In the genomic region with DNA sequence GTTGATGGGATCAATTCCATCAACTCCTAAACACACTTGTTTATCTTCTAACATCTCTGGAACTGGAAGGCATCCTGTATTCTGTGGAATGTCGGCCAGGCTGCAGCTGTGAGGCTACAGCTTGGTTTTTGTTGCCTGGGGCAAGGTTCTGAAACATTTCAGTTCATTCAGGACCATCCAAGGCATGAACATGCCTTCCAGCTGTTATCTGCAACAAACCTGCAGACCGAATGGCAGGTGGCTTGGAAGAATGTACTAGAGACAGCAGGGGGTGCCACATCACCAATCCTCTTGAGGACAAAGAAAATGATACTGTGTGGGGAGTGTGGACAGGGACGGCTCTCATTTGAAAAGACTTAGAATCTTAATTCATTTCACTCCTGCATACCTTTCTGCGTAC, we compare ENCODE assay signal across 8 cellular contexts. TPM values are rescaled to one million over a fixed set of nuclear protein-coding genes. Genes with fewer than 3 reads are reported as not detected.
DNase-seq lines count a peak whose midpoint lies in the region; ATAC-seq and TF ChIP-seq lines count a peak whose summit lies in the region.

No MANE protein-coding gene starts in this region.

- H3K4me1 ChIP-seq in adrenal gland (replicated peaks in 1 of 2) (no peaks in the 10 kb centered on the region), right lobe of liver (no peaks in the 10 kb centered on the region), esophagus squamous epithelium (no peaks in the 10 kb centered on the region)

- no peak overlapping the region for H3K4me3 Mint-ChIP-seq in activated CD4-positive, alpha-beta T cell treated with anti-CD3 and anti-CD28 coated beads, Interleukin-2, amount 10 ng/mL, durations not matched to agents 24 days and 14 days

- no peaks in the 10 kb centered on the region for H3K36me3 Mint-ChIP-seq in activated CD4-positive, alpha-beta T cell treated with anti-CD3 and anti-CD28 coated beads, Interleukin-2, amount 10 ng/mL, durations not matched to agents 24 days and 14 days (ENCODE audit: low read depth)

- DNase-seq in activated CD4-positive, alpha-beta T cell treated with anti-CD3 and anti-CD28 coated beads, Interleukin-2, amount 10 ng/mL, durations not matched to agents 24 days and 14 days = peak; percentile 69
- no peak for DNase-seq in activated CD4-positive, alpha-beta T cell treated with anti-CD3 and anti-CD28 coated beads, Interleukin-2, amount 50 U/mL, for 4 hours
- peak; percentile 13 to 20 for DNase-seq in NCI-H187 (lab: John Stamatoyannopoulos, UW)
- DNase-seq in adrenal gland = peak in 2 of 7 donors; percentile 30 to 64
- no peak for DNase-seq in right lobe of liver
- no peak for DNase-seq in cerebellum (ENCODE audit: low spot score)
- DNase-seq in H4 (ENCODE audit: low spot score) = no peak
- DNase-seq in esophagus squamous epithelium (lab: John Stamatoyannopoulos, UW) = no peak

- intact Hi-C loops in activated CD4-positive, alpha-beta T cell treated with anti-CD3 and anti-CD28 coated beads, Interleukin-2, amount 10 ng/mL, durations not matched to agents 24 days and 14 days (cut with micrococcal nuclease) = no loop called here
- intact Hi-C loops in adrenal gland (cut with DNase I) = no loop called here
- intact Hi-C loops in right lobe of liver (cut with DNase I) = no loop called here
- intact Hi-C loops in esophagus squamous epithelium (cut with DNase I) = no loop called here

- H3K9me3 Mint-ChIP-seq in activated CD4-positive, alpha-beta T cell treated with anti-CD3 and anti-CD28 coated beads, Interleukin-2, amount 10 ng/mL, durations not matched to agents 24 days and 14 days = no peaks in the 10 kb centered on the region

- H3K4me1 Mint-ChIP-seq in activated CD4-positive, alpha-beta T cell treated with anti-CD3 and anti-CD28 coated beads, Interleukin-2, amount 10 ng/mL, durations not matched to agents 24 days and 14 days = peaks cover 6% of the 10 kb centered on the region

- no peak overlapping the region for H3K4me3 ChIP-seq in adrenal gland
- no peak overlapping the region for H3K4me3 ChIP-seq in right lobe of liver
- H3K4me3 ChIP-seq in esophagus squamous epithelium = no peak overlapping the region

- H3K27me3 ChIP-seq in adrenal gland (no peaks in the 10 kb centered on the region), right lobe of liver (no peaks in the 10 kb centered on the region), esophagus squamous epithelium (peaks cover 0 to 19% (median 0%) of the 10 kb centered on the region in 4 donors)

- 28 to 39% (median 35%) methylated on average over 4 of the region's 4 CpGs for WGBS in adrenal gland, 4 donors
- 30% methylated on average over 4 of the region's 4 CpGs for WGBS in right lobe of liver (ENCODE audit: insufficient coverage, low coverage, low lambda C conversion rate, missing lambda C conversion rate)
- 34 to 37% methylated on average over 4 of the region's 4 CpGs for WGBS in esophagus squamous epithelium, 2 donors

- H3K27ac ChIP-seq in adrenal gland = no peak overlapping the region
- H3K27ac ChIP-seq in right lobe of liver = no peak overlapping the region
- no peak overlapping the region for H3K27ac ChIP-seq in esophagus squamous epithelium

- ATAC-seq in right lobe of liver = peak in 3 of 4 donors; percentile 38 to 64 (median 46)

- H3K9me3 ChIP-seq in adrenal gland (replicated peaks in 1 of 3) (no peaks in the 10 kb centered on the region), right lobe of liver (no peaks in the 10 kb centered on the region), esophagus squamous epithelium (peaks cover 0 to 7% (median 0%) of the 10 kb centered on the region in 3 donors)

- peaks cover 20% of the 10 kb centered on the region for H3K27me3 Mint-ChIP-seq in activated CD4-positive, alpha-beta T cell treated with anti-CD3 and anti-CD28 coated beads, Interleukin-2, amount 10 ng/mL, durations not matched to agents 24 days and 14 days

- no peak for TF ChIP-seq POLR2A in adrenal gland (IDR thresholded peaks at IDR 0.05)
- TF ChIP-seq POLR2A in right lobe of liver (IDR thresholded peaks at IDR 0.05) = no peak
- no peak for TF ChIP-seq POLR2A in esophagus squamous epithelium (IDR thresholded peaks at IDR 0.05)

- no peak overlapping the region for H3K27ac Mint-ChIP-seq in activated CD4-positive, alpha-beta T cell treated with anti-CD3 and anti-CD28 coated beads, Interleukin-2, amount 10 ng/mL, durations not matched to agents 24 days and 14 days

- H3K36me3 ChIP-seq in adrenal gland (replicated peaks in 1 of 2) = no peaks in the 10 kb centered on the region
- no peaks in the 10 kb centered on the region for H3K36me3 ChIP-seq in right lobe of liver
- H3K36me3 ChIP-seq in esophagus squamous epithelium = no peaks in the 10 kb centered on the region

- peak in 4 of 6 experiments; percentile 25 to 30 (median 28) for TF ChIP-seq CTCF in adrenal gland (IDR thresholded peaks at IDR 0.05)
- TF ChIP-seq CTCF in right lobe of liver (IDR thresholded peaks at IDR 0.05) = peak in 3 of 4 donors; percentile 16 to 34 (median 17)
- TF ChIP-seq CTCF in esophagus squamous epithelium (IDR thresholded peaks at IDR 0.05) = no peak

RNA-seq across cellular contexts. Expression of a gene that starts 12.4 kb away (rescaled TPM):
- not detected in 2 replicates for total RNA-seq in activated CD4-positive, alpha-beta T cell treated with anti-CD3 and anti-CD28 coated beads, Interleukin-2, amount 10 ng/mL, durations not matched to agents 24 days and 14 days
- total RNA-seq in adrenal gland (not detected), right lobe of liver (not detected), cerebellum (3.9 TPM), esophagus squamous epithelium (under 1 TPM in 1 of 4 donors, not detected in 3; 0.38 TPM)
- under 1 TPM in 2 of 3 donors, not detected in 1; 0.04 to 0.08 TPM for polyA plus RNA-seq in adrenal gland
- 0.02 TPM in 1 of 2 replicates, not detected in the other for total RNA-seq in H4 (2014; rRNA removed; shearing (Covaris generic))

RNA-seq across cellular contexts. Expression of a gene that starts 34.1 kb away (rescaled TPM):
- total RNA-seq in activated CD4-positive, alpha-beta T cell treated with anti-CD3 and anti-CD28 coated beads, Interleukin-2, amount 10 ng/mL, durations not matched to agents 24 days and 14 days = 0.14 and 0.26 TPM in 2 replicates
- 1 to 10 TPM in 6 of 8 donors, under 1 TPM in 2; 0.55 to 7.8 (median 1.4) TPM for total RNA-seq in adrenal gland
- 1 to 10 TPM in 2 of 3 donors, under 1 TPM in 1; 0.16 to 5.2 (median 2.8) TPM for polyA plus RNA-seq in adrenal gland
- total RNA-seq in right lobe of liver = 1 to 10 TPM in 1 of 6 experiments, under 1 TPM in 3, not detected in 2; 0.20 to 1.6 (median 0.34) TPM
- 8.4 TPM for total RNA-seq in cerebellum
- total RNA-seq in H4 (2014; rRNA removed; shearing (Covaris generic)) = 1.3 and 1.4 TPM in 2 replicates
- total RNA-seq in esophagus squamous epithelium = 1 to 10 TPM in 2 of 4 donors, under 1 TPM in 1, not detected in 1; 0.35 to 3.1 (median 1.8) TPM

Comparison
In these comparisons a context has a peak if more than half of its experiments do, and no peak if none do; other contexts are left out.
1. DNase-seq: peak in activated CD4-positive, alpha-beta T cell treated with anti-CD3 and anti-CD28 coated beads, Interleukin-2, amount 10 ng/mL, durations not matched to agents 24 days and 14 days (single experiment) and NCI-H187 (2 of 2); none in activated CD4-positive, alpha-beta T cell treated with anti-CD3 and anti-CD28 coated beads, Interleukin-2, amount 50 U/mL, for 4 hours (0 of 2), right lobe of liver (0 of 3), cerebellum (single experiment), H4 (single experiment) and esophagus squamous epithelium (single experiment).
2. CTCF ChIP-seq: peak in adrenal gland (4 of 6) and right lobe of liver (3 of 4); none in esophagus squamous epithelium (0 of 6).